ENCODE assay signal across 18 cellular contexts in the genomic region with DNA sequence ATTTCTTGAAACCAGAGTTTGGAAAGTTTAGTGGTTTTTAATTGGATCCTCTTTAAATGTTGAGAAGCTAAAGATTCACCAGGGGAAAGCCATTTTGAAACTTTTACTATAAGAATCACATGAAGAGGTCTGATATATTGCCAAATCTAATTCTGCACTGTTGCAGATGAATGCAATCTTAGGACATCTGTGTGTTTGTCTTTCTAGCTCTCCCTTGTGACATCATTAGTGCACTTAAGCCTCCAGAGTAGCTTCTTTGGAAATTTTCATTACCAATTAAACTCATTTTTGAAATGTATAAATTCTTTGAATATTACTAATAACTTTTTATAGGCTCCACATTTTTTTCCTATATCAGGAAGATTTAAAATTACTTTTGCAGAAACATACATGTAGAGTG.
"Had no signal": no experiment of that assay in that cellular context is flagged by ENCODE, and none has a peak within 500 bp of the region (broad histone marks: within the 10 kb centered on the region; RNA-seq: fewer than 3 reads in every experiment).

No MANE protein-coding gene starts in this region.

- H3K4me3 ChIP-seq: skin epidermis, tibial nerve had no signal

- H3K4me1 ChIP-seq: foreskin keratinocyte, tibial nerve had no signal

- DNase-seq: activated CD4-positive, alpha-beta T cell treated with anti-CD3 and anti-CD28 coated beads for 48 hours; activated CD8-positive, alpha-beta T cell treated with anti-CD3 and anti-CD28 coated beads for 36 hours; activated gamma-delta T cell; activated T-cell treated with anti-CD3 and anti-CD28 coated beads, Interleukin-2, amount 50 U/mL, for 72 hours; amygdala; effector memory CD4-positive, alpha-beta T cell; foreskin keratinocyte; glutamatergic neuron; hypothalamus; left ventricle myocardium superior; naive thymus-derived CD8-positive, alpha-beta T cell; retina; stimulated activated CD4-positive, alpha-beta T cell treated with anti-CD3 and anti-CD28 coated beads, Interleukin-4, amount 100 ng/mL, for 24 hours; stimulated activated naive CD4-positive, alpha-beta T cell treated with Interleukin-2 at 50 U/mL for 16 hours; substantia nigra; T-helper 2 cell had no signal

- H3K9me3 ChIP-seq: tibial nerve had no signal

- H3K27ac ChIP-seq: foreskin keratinocyte, skin epidermis, tibial nerve had no signal

- H3K36me3 ChIP-seq: tibial nerve had no signal

- H3K27me3 ChIP-seq: foreskin keratinocyte, tibial nerve had no signal
